Comparison of ENCODE assay signal across 30 cellular contexts in the genomic region with DNA sequence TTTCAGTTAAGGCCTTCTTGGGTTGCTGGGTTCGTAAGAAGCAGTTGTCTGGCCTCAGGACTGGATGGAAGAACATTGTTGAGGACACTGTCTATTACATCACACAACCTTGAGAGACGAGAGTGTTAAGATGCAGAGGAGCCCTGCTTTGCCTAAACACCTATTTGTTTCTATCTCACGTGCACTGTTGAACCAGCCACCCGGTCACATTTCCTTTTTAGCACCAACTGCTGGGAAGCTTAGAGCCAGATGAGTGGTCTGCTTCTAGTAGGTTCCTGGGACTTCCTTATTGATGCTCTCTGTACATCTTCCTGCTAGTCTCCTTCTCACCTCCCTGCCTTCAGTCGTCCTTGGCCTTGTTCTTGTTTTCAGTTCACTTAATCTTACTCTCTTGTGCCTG. TPM values are rescaled to one million over a fixed set of nuclear protein-coding genes. Genes with fewer than 3 reads are reported as not detected.
DNase-seq lines count a peak whose midpoint lies in the region; ATAC-seq, FAIRE-seq and TF ChIP-seq lines count a peak whose summit lies in the region.
"Had no signal": no experiment of that assay in that cellular context is flagged by ENCODE, and none has a peak within 500 bp of the region (broad histone marks: within the 10 kb centered on the region; RNA-seq: fewer than 3 reads in every experiment).

No MANE protein-coding gene starts in this region.

- ATAC-seq in GM18511 (IDR thresholded peaks at IDR 0.05; ENCODE audit: unreplicated experiment) = peak; percentile 60
- ATAC-seq: A549, Panc1 had no signal

- peak overlapping the region; percentile 42 for H3K9ac ChIP-seq in Karpas-422 (ENCODE audit: low read length)
- H3K9ac ChIP-seq: BLaER1 treated with 17β-estradiol and CSF1 and Interleukin-3, amounts not matched to agents 10 nM and 100 nM; GM23248 had no signal

- TF ChIP-seq POLR2A in spleen (IDR thresholded peaks at IDR 0.05) (no peak), vagina (IDR thresholded peaks at IDR 0.05) (no peak)

- H3K27me3 ChIP-seq in Karpas-422 (ENCODE audit: low read length) (no peaks in the 10 kb centered on the region), bronchial epithelial cell (ENCODE audit: control insufficient read depth, insufficient read depth, low read length) (no peaks in the 10 kb centered on the region), spleen (replicated peaks in 1 of 7) (no peaks in the 10 kb centered on the region), vagina (no peaks in the 10 kb centered on the region)
- H3K27me3 ChIP-seq: BLaER1 treated with 17β-estradiol and CSF1 and Interleukin-3, amounts not matched to agents 10 nM and 100 nM had no signal

- peak overlapping the region; percentile 36 for H3K4me2 ChIP-seq in Karpas-422 (ENCODE audit: low read depth, low read length, poor library complexity, severe bottlenecking)
- H3K4me2 ChIP-seq: A549 had no signal

- FAIRE-seq in bronchial epithelial cell (lab: Jason Lieb, UNC) = peak; percentile 28
- FAIRE-seq: A549, D721Med had no signal

- TF ChIP-seq CTCF in bronchial epithelial cell (IDR thresholded peaks at IDR 0.05; ENCODE audit: insufficient read depth, low read length, severe bottlenecking) (no peak), spleen (IDR thresholded peaks at IDR 0.05 in 8 of 11, conservative IDR thresholded peaks at IDR 0.05 in 3 of 11) (no peak), vagina (IDR thresholded peaks at IDR 0.05) (no peak)

- no peaks in the 10 kb centered on the region for H3K9me2 ChIP-seq in Karpas-422 (replicated peaks; ENCODE audit: insufficient read depth, low read length)

- no peaks in the 10 kb centered on the region for H4K20me1 ChIP-seq in Karpas-422 (ENCODE audit: insufficient read depth, low read depth, low read length)

- DNase-seq in Karpas-422 (peak; percentile 70), bronchial epithelial cell (ENCODE audit: low read depth) (no peak), spleen (peak; percentile 1), NCI-H1930 (lab: John Stamatoyannopoulos, UW) (no peak), vagina (ENCODE audit: extremely low spot score in 2 of 2) (no peak)
- DNase-seq in activated CD8-positive, alpha-beta memory T cell treated with anti-CD3 and anti-CD28 coated beads, Interleukin-2, amount 50 U/mL, for 48 hours = no peak
- DNase-seq: AML-193; CD4-positive, alpha-beta T cell; DMS53; GM23248; H9; Kasumi-1; NCI-H1092 treated with DMSO at 0.1 percent for 48 hours; NCI-H1436 treated with DMSO at 0.1 percent for 48 hours; NCI-H187 treated with DMSO at 0.1 percent for 48 hours; NCI-H2107; NCI-H446; NCI-H524 treated with DMSO at 0.1 percent for 48 hours; NCI-H774; NK-92 treated with Interleukin-12 subunit alpha and Interleukin-12 subunit beta, amount 100 ng/mL, for 24 hours; SHP77 treated with DMSO at 0.1 percent for 48 hours; T-helper 1 cell had no signal

- WGBS in spleen, 5 donors = 59 to 73% (median 65%) methylated on average over 5 of the region's 5 CpGs

- no peak overlapping the region for H3K4me3 ChIP-seq in Karpas-422 (ENCODE audit: low read length)
- H3K4me3 ChIP-seq in bronchial epithelial cell (ENCODE audit: low read depth, low read length) = no peak overlapping the region
- no peak overlapping the region for H3K4me3 ChIP-seq in spleen
- H3K4me3 ChIP-seq in vagina = no peak overlapping the region
- H3K4me3 ChIP-seq: A549; BLaER1 treated with 17β-estradiol and CSF1 and Interleukin-3, amounts not matched to agents 10 nM and 100 nM; GM23248 had no signal

- intact Hi-C loops in spleen (cut with DNase I; ENCODE audit: low total_unique reads) = no loop called here
- intact Hi-C loops in vagina (cut with DNase I) = no loop called here

- H3K9me3 ChIP-seq in Karpas-422 (ENCODE audit: low read length) = no peaks in the 10 kb centered on the region
- no peaks in the 10 kb centered on the region for H3K9me3 ChIP-seq in spleen
- no peaks in the 10 kb centered on the region for H3K9me3 ChIP-seq in vagina
- H3K9me3 ChIP-seq: A549; BLaER1 treated with 17β-estradiol and CSF1 and Interleukin-3, amounts not matched to agents 10 nM and 100 nM had no signal

- H3K27ac ChIP-seq in Karpas-422 (ENCODE audit: low read length) = peak overlapping the region; percentile 84
- no peak overlapping the region for H3K27ac ChIP-seq in spleen
- H3K27ac ChIP-seq in vagina = no peak overlapping the region
- H3K27ac ChIP-seq: A549; BLaER1 treated with 17β-estradiol and CSF1 and Interleukin-3, amounts not matched to agents 10 nM and 100 nM; GM23248; HL-60 had no signal

- H3K36me3 ChIP-seq in Karpas-422 (ENCODE audit: insufficient read depth, low read length) (peaks cover 7% of the 10 kb centered on the region; the same call in 1 of the 2 replicates), bronchial epithelial cell (ENCODE audit: control insufficient read depth, insufficient read depth, low read length) (no peaks in the 10 kb centered on the region), spleen (peaks cover 0 to 48% (median 14%) of the 10 kb centered on the region in 6 donors), vagina (peaks cover 0 to 14% of the 10 kb centered on the region in 2 donors)

- no peak overlapping the region; the same call in 1 of the 2 replicates for H2AFZ ChIP-seq in Karpas-422 (ENCODE audit: low read length)
- H2AFZ ChIP-seq: GM23248 had no signal

- H3K4me1 ChIP-seq in Karpas-422 (ENCODE audit: low read length) = peaks cover 29% of the 10 kb centered on the region
- H3K4me1 ChIP-seq in spleen = peaks cover 0 to 9% (median 3%) of the 10 kb centered on the region in 6 donors
- no peaks in the 10 kb centered on the region for H3K4me1 ChIP-seq in vagina
- H3K4me1 ChIP-seq: A549 had no signal

- no peaks in the 10 kb centered on the region for H3K79me2 ChIP-seq in Karpas-422 (ENCODE audit: low read length)

RNA-seq across cellular contexts. Expression of gene CAND2, which starts 22.3 kb away (rescaled TPM):
- 13.0 and 21.6 TPM in 2 replicates for total RNA-seq in Karpas-422 (2014; rRNA removed; shearing (Covaris generic); ENCODE audit: low replicate concordance)
- 0.77 and 1.3 TPM in 2 replicates for total RNA-seq in bronchial epithelial cell
- 10 to 100 TPM in 1 of 7 donors, 1 to 10 TPM in 6; 4.0 to 12.2 (median 8.0) TPM for total RNA-seq in spleen
- 1 to 10 TPM in 1 of 3 donors, under 1 TPM in 2; 0.78 to 2.6 (median 0.88) TPM for polyA plus RNA-seq in spleen
- total RNA-seq in vagina = 12.5 TPM

RNA-seq across cellular contexts. Expression of gene RPL32, which starts 22.6 kb away (rescaled TPM):
- total RNA-seq in Karpas-422 (2014; rRNA removed; shearing (Covaris generic); ENCODE audit: low replicate concordance) = 5,091 and 6,020 TPM in 2 replicates
- total RNA-seq in bronchial epithelial cell (2,605 and 2,954 TPM in 2 replicates), spleen (1,000 to 10,000 TPM in 6 of 7 donors, 100 to 1,000 TPM in 1; 911 to 1,835 (median 1,346) TPM), vagina (2,085 TPM)
- polyA plus RNA-seq in spleen = 1,000 to 10,000 TPM; 3,289 to 6,164 (median 6,022) TPM

RNA-seq across cellular contexts. Expression of gene TMEM40, which starts 59.7 kb away (rescaled TPM):
- total RNA-seq in Karpas-422 (2014; rRNA removed; shearing (Covaris generic); ENCODE audit: low replicate concordance) = 0.18 and 0.26 TPM in 2 replicates
- total RNA-seq in bronchial epithelial cell (19.0 and 43.8 TPM in 2 replicates), spleen (1 to 10 TPM in 5 of 7 donors, under 1 TPM in 2; 0.56 to 3.8 (median 2.4) TPM), vagina (31.7 TPM)
- 1 to 10 TPM in 1 of 3 donors, under 1 TPM in 2; 0.29 to 1.6 (median 0.59) TPM for polyA plus RNA-seq in spleen
- total RNA-seq: CD4-positive, alpha-beta T cell; Daoy; G401; GM23248; H9 had no signal
- polyA plus RNA-seq: GM23248 had no signal

Comparison
In these comparisons a context has a peak if more than half of its experiments do, and no peak if none do; other contexts are left out.
1. DNase-seq: peak in Karpas-422 (single experiment) and spleen (single experiment); none in bronchial epithelial cell (single experiment), activated CD8-positive, alpha-beta memory T cell treated with anti-CD3 and anti-CD28 coated beads, Interleukin-2, amount 50 U/mL, for 48 hours (single experiment), NCI-H1930 (0 of 2) and vagina (0 of 2).